Comparison of ENCODE assay signal across 9 cellular contexts in the genomic region with DNA sequence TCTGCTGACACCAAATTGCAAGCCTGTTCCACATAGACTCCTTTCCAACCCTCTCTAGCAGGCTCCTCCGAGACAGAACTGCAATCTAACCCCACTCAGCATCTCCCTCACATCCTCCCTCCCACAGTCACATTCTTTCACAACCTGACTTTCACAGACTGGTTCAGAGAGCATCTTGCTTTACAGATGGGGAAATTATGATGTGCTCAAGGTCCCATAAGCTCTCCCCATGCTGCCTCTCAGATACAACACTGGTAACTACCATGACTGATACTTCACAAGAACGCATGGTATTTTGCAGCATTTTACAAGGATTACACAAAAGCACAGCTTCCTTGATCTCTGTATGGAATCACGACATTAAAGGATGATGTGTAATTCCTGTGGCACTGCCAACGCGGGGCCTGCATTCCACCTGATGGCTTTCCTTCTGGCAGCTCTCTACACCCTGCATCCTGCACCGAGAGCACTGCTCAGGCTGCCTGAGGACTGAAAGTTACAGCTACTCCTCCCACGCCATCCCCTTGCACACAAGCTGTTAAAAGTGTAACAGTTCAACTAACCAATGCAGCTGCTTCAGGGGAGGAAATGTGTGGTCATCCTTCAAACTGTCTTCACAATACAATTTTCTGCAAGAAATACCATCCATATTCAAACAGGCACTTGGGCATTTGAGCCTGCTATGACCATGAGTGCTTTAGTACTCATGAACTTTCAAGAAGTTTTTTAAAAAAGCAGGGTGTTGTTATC. TPM values are rescaled to one million over a fixed set of nuclear protein-coding genes. Genes with fewer than 3 reads are reported as not detected.
DNase-seq lines count a peak whose midpoint lies in the region; ATAC-seq and TF ChIP-seq lines count a peak whose summit lies in the region.
"Had no signal": no experiment of that assay in that cellular context is flagged by ENCODE, and none has a peak within 500 bp of the region (broad histone marks: within the 10 kb centered on the region; RNA-seq: fewer than 3 reads in every experiment).

No MANE protein-coding gene starts in this region.

- H3K4me3 ChIP-seq in BLaER1 treated with 17β-estradiol and CSF1 and Interleukin-3, amounts not matched to agents 10 nM and 100 nM = peak overlapping the region in 7 of 10 experiments; percentile 4 to 44 (median 27); a peak in 11 of 20 replicates
- no peak overlapping the region for H3K4me3 ChIP-seq in stomach

- peak; percentile 54 for DNase-seq in activated CD8-positive, alpha-beta memory T cell treated with anti-CD3 and anti-CD28 coated beads, Interleukin-2, amount 50 U/mL, for 4 hours
- DNase-seq in islet precursor cell (peak; percentile 56), stomach (no peak), OCI-M1 (lab: John Stamatoyannopoulos, UW) (no peak), DMS153 treated with DMSO at 0.1 percent for 48 hours (lab: John Stamatoyannopoulos, UW; ENCODE audit: unreplicated experiment) (no peak)

- ATAC-seq in GM19438 (IDR thresholded peaks at IDR 0.05; ENCODE audit: low read depth, unreplicated experiment) (peak; percentile 73), HG03571 (IDR thresholded peaks at IDR 0.05; ENCODE audit: unreplicated experiment) (peak; percentile 72)

- no peaks in the 10 kb centered on the region for H3K9me3 ChIP-seq in BLaER1 treated with 17β-estradiol and CSF1 and Interleukin-3, amounts not matched to agents 10 nM and 100 nM (replicated peaks in 1 of 11)
- no peaks in the 10 kb centered on the region for H3K9me3 ChIP-seq in stomach

- no peak for TF ChIP-seq EP300 in stomach (IDR thresholded peaks at IDR 0.05)

- no peak for TF ChIP-seq POLR2A in stomach (IDR thresholded peaks at IDR 0.05)

- H4K20me1 ChIP-seq in BLaER1 treated with 17β-estradiol and CSF1 and Interleukin-3, amounts not matched to agents 10 nM and 100 nM = peaks cover 0 to 62% (median 0%) of the 10 kb centered on the region in 11 experiments; a peak in 2 of 22 replicates

- no peaks in the 10 kb centered on the region for H3K27me3 ChIP-seq in BLaER1 treated with 17β-estradiol and CSF1 and Interleukin-3, amounts not matched to agents 10 nM and 100 nM
- H3K27me3 ChIP-seq in stomach = no peaks in the 10 kb centered on the region

- peak overlapping the region in 9 of 11 experiments; percentile 54 to 95 (median 89); a peak in 18 of 22 replicates for H3K27ac ChIP-seq in BLaER1 treated with 17β-estradiol and CSF1 and Interleukin-3, amounts not matched to agents 10 nM and 100 nM
- peak overlapping the region; percentile 3 to 75 (median 59) for H3K27ac ChIP-seq in stomach

- 54 to 77% (median 66%) methylated on average over 7 of the region's 7 CpGs for WGBS in stomach, 5 donors

- intact Hi-C loops in stomach (cut with DNase I; ENCODE audit: low total_unique reads) = no loop called here

- H3K4me2 ChIP-seq in BLaER1 treated with 17β-estradiol and CSF1 and Interleukin-3, amounts not matched to agents 10 nM and 100 nM = peak overlapping the region; percentile 74 to 98 (median 89)

- H3K4me1 ChIP-seq in BLaER1 treated with 17β-estradiol and CSF1 and Interleukin-3, amounts not matched to agents 10 nM and 100 nM = peaks cover 86 to 100% (median 94%) of the 10 kb centered on the region in 10 experiments
- peaks cover 52 to 97% (median 75%) of the 10 kb centered on the region in 4 donors for H3K4me1 ChIP-seq in stomach

- H3K36me3 ChIP-seq in BLaER1 treated with 17β-estradiol and CSF1 and Interleukin-3, amounts not matched to agents 10 nM and 100 nM = peaks cover 9 to 28% (median 18%) of the 10 kb centered on the region in 11 experiments; a peak in 20 of 22 replicates
- H3K36me3 ChIP-seq in stomach = peaks cover 0 to 28% (median 15%) of the 10 kb centered on the region in 4 donors

- peak overlapping the region in 9 of 11 experiments; percentile 34 to 83 (median 68); a peak in 17 of 22 replicates for H3K9ac ChIP-seq in BLaER1 treated with 17β-estradiol and CSF1 and Interleukin-3, amounts not matched to agents 10 nM and 100 nM

- no peak for TF ChIP-seq CTCF in stomach (IDR thresholded peaks at IDR 0.05)

RNA-seq across cellular contexts. Expression of a gene that starts 27.6 kb away (rescaled TPM):
- 10 to 100 TPM; 38.2 to 61.7 (median 58.3) TPM for total RNA-seq in stomach
- polyA plus RNA-seq in stomach = 10 to 100 TPM in 2 of 3 donors, 1 to 10 TPM in 1; 9.3 to 12.4 (median 11.7) TPM

RNA-seq across cellular contexts. Expression of a gene that starts 42.5 kb away (rescaled TPM):
- under 1 TPM in 2 of 5 donors, not detected in 3; 0.29 to 0.45 TPM for total RNA-seq in stomach
- not detected for polyA plus RNA-seq in stomach
- total RNA-seq: H1 had no signal
- polyA plus RNA-seq: H1 had no signal

Comparison
In these comparisons a context has a peak if more than half of its experiments do, and no peak if none do; other contexts are left out.
1. H3K4me3 ChIP-seq: peak in BLaER1 treated with 17β-estradiol and CSF1 and Interleukin-3, amounts not matched to agents 10 nM and 100 nM (7 of 10); none in stomach (0 of 4).
2. DNase-seq: peak in activated CD8-positive, alpha-beta memory T cell treated with anti-CD3 and anti-CD28 coated beads, Interleukin-2, amount 50 U/mL, for 4 hours (single experiment) and islet precursor cell (single experiment); none in stomach (single experiment), OCI-M1 (single experiment) and DMS153 treated with DMSO at 0.1 percent for 48 hours (single experiment).